Comparison of ENCODE assay signal across 11 cellular contexts in the genomic region with DNA sequence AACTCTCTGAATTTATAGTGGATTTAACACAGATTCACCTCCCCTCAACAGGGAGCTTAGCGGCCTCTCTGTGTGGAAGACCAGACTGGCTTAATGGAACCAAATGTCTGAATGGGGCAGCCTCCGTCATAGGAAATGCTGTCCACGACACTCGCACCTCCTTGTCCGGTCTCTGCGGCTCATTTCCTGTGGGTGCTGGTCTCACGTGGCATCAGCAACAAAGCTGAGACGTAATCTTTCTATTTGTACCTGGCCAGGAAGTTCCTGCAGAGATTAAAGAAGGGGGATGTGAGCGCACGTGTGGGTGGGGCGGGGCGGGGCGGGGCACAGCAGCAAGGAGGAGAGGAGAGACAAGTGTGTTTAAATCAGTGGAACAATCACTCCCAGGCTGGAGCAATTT.
A peak's percentile ranks its signal among the peaks of the same experiment; 100 is the strongest.
DNase-seq lines count a peak whose midpoint lies in the region; ATAC-seq, FAIRE-seq and TF ChIP-seq lines count a peak whose summit lies in the region.
"Had no signal": no experiment of that assay in that cellular context is flagged by ENCODE, and none has a peak within 500 bp of the region (broad histone marks: within the 10 kb centered on the region; RNA-seq: fewer than 3 reads in every experiment).

No MANE protein-coding gene starts in this region.

- H3K4me3 Mint-ChIP-seq in activated naive CD4-positive, alpha-beta T cell treated with anti-CD3 and anti-CD28 coated beads, Interleukin-2, amount 10 ng/mL, durations not matched to agents 7 days and 5 days: no peak overlapping the region
- H3K4me3 Mint-ChIP-seq: CD14-positive monocyte had no signal

- no peaks in the 10 kb centered on the region for H3K27me3 Mint-ChIP-seq in activated naive CD4-positive, alpha-beta T cell treated with anti-CD3 and anti-CD28 coated beads, Interleukin-2, amount 10 ng/mL, durations not matched to agents 7 days and 5 days

- H2AFZ ChIP-seq in endothelial cell of umbilical vein (ENCODE audit: low read depth, low read length): peak overlapping the region; percentile 15

- no peak overlapping the region for H3K27ac ChIP-seq in endothelial cell of umbilical vein (ENCODE audit: insufficient read depth, low read depth, low read length)
- H3K27ac ChIP-seq in thyroid gland: no peak overlapping the region

- H3K27me3 ChIP-seq in endothelial cell of umbilical vein (ENCODE audit: control insufficient read depth in 2 of 2, insufficient read depth in 2 of 2, low read length in 2 of 2) (no peaks in the 10 kb centered on the region), thyroid gland (no peaks in the 10 kb centered on the region)

- H3K9me3 Mint-ChIP-seq in activated naive CD4-positive, alpha-beta T cell treated with anti-CD3 and anti-CD28 coated beads, Interleukin-2, amount 10 ng/mL, durations not matched to agents 7 days and 5 days: peaks cover 2% of the 10 kb centered on the region

- peak; percentile 21 for DNase-seq in activated naive CD4-positive, alpha-beta T cell treated with anti-CD3 and anti-CD28 coated beads, Interleukin-2, amount 10 ng/mL, durations not matched to agents 7 days and 5 days
- DNase-seq in activated naive CD4-positive, alpha-beta T cell treated with Interleukin-2 at 50 U/mL for 16 hours: no peak
- DNase-seq in NCI-H82 treated with DMSO at 0.1 percent for 48 hours (lab: John Stamatoyannopoulos, UW; ENCODE audit: unreplicated experiment) (peak; percentile 72), endothelial cell of umbilical vein (ENCODE audit: low read depth, low spot score) (peak; percentile 13), thyroid gland (peak; percentile 3 to 26), left lobe of liver (ENCODE audit: low spot score) (no peak)
- DNase-seq: OCI-M1 had no signal

- H3K9me1 ChIP-seq in endothelial cell of umbilical vein (replicated peaks; ENCODE audit: control insufficient read depth, extremely low read depth, insufficient read depth, low read length): no peaks in the 10 kb centered on the region

- intact Hi-C loops in endothelial cell of umbilical vein (cut with micrococcal nuclease) (no loop called here), thyroid gland (cut with DNase I) (no loop called here)

- dilution Hi-C loops in endothelial cell of umbilical vein (cut with MboI; ENCODE audit: extremely low pct_ligation_motif_present, low sequenced_read_pairs): no loop called here

- POLR2A ChIA-PET in endothelial cell of umbilical vein (lab: Charles Lee): no interaction called here

- no peaks in the 10 kb centered on the region for H3K36me3 Mint-ChIP-seq in activated naive CD4-positive, alpha-beta T cell treated with anti-CD3 and anti-CD28 coated beads, Interleukin-2, amount 10 ng/mL, durations not matched to agents 7 days and 5 days
- H3K36me3 Mint-ChIP-seq: CD14-positive monocyte had no signal

- no TSS peak for BruUV-seq in endothelial cell of umbilical vein (replicated peaks; lab: Mats Ljungman, UMichigan)

- TF ChIP-seq POLR2A in endothelial cell of umbilical vein (IDR thresholded peaks at IDR 0.05; ENCODE audit: low read depth, low read length): no peak
- no peak for TF ChIP-seq POLR2A in thyroid gland (IDR thresholded peaks at IDR 0.05)

- 17 to 26% methylated on average over 13 of the region's 13 CpGs for WGBS in thyroid gland, 2 donors

- H3K9me3 ChIP-seq in endothelial cell of umbilical vein (replicated peaks; ENCODE audit: control insufficient read depth, insufficient read depth, low read length) (no peaks in the 10 kb centered on the region), thyroid gland (no peaks in the 10 kb centered on the region)

- no peak for TF ChIP-seq CTCF in endothelial cell of umbilical vein (IDR thresholded peaks at IDR 0.05; ENCODE audit: extremely low read depth in 1 of 2, insufficient read depth in 1 of 2, low read depth in 1 of 2, low read length in 2 of 2)
- no peak for TF ChIP-seq CTCF in thyroid gland (IDR thresholded peaks at IDR 0.05)

- H3K4me2 ChIP-seq in endothelial cell of umbilical vein (ENCODE audit: insufficient read depth, low read length): peak overlapping the region; percentile 16

- CTCF ChIA-PET in activated naive CD4-positive, alpha-beta T cell treated with anti-CD3 and anti-CD28 coated beads, Interleukin-2, amount 10 ng/mL, durations not matched to agents 7 days and 5 days (lab: Charles Lee): no interaction called here
- CTCF ChIA-PET in endothelial cell of umbilical vein (lab: Charles Lee): interaction anchor here (1.1 kb wide), 1 partner anchor 9 kb away, joined by 3 read pairs; no protein-coding TSS in a partner anchor

- no peak for ATAC-seq in HG02840 (IDR thresholded peaks at IDR 0.05; ENCODE audit: low FRiP score, unreplicated experiment)
- no peak for ATAC-seq in HG03565 (IDR thresholded peaks at IDR 0.05; ENCODE audit: unreplicated experiment)
- ATAC-seq in left lobe of liver: no peak

- H3K4me1 Mint-ChIP-seq in activated naive CD4-positive, alpha-beta T cell treated with anti-CD3 and anti-CD28 coated beads, Interleukin-2, amount 10 ng/mL, durations not matched to agents 7 days and 5 days: peaks cover 2% of the 10 kb centered on the region
- H3K4me1 Mint-ChIP-seq: CD14-positive monocyte had no signal

- H3K9ac ChIP-seq in endothelial cell of umbilical vein (replicated peaks; ENCODE audit: extremely low read depth, insufficient read depth, low read length): no peak overlapping the region

- no peaks in the 10 kb centered on the region for H3K79me2 ChIP-seq in endothelial cell of umbilical vein (ENCODE audit: control insufficient read depth, insufficient read depth, low read length)

- no peak overlapping the region for H3K27ac Mint-ChIP-seq in activated naive CD4-positive, alpha-beta T cell treated with anti-CD3 and anti-CD28 coated beads, Interleukin-2, amount 10 ng/mL, durations not matched to agents 7 days and 5 days
- H3K27ac Mint-ChIP-seq: CD14-positive monocyte had no signal

- H3K4me3 ChIP-seq in endothelial cell of umbilical vein (replicated peaks in 1 of 3; ENCODE audit: insufficient read depth in 1 of 3, low read depth in 1 of 3, low read length in 3 of 3): no peak overlapping the region
- H3K4me3 ChIP-seq in thyroid gland (replicated peaks in 1 of 3): no peak overlapping the region

- no peak for FAIRE-seq in endothelial cell of umbilical vein (lab: Jason Lieb, UNC)
- FAIRE-seq: endometrium had no signal

- H4K20me1 ChIP-seq in endothelial cell of umbilical vein (replicated peaks; ENCODE audit: control insufficient read depth, extremely low read depth, insufficient read depth, low read length): no peaks in the 10 kb centered on the region

- no peaks in the 10 kb centered on the region for H3K4me1 ChIP-seq in endothelial cell of umbilical vein (ENCODE audit: control insufficient read depth, extremely low read depth, insufficient read depth, low read length)
- peaks cover 0 to 4% of the 10 kb centered on the region in 2 donors for H3K4me1 ChIP-seq in thyroid gland

- H3K36me3 ChIP-seq in endothelial cell of umbilical vein (ENCODE audit: control insufficient read depth in 2 of 2, extremely low read depth in 1 of 2, insufficient read depth in 2 of 2, low read length in 2 of 2) (no peaks in the 10 kb centered on the region), thyroid gland (no peaks in the 10 kb centered on the region)

TF ChIP-seq in endothelial cell of umbilical vein, 7 proteins besides CTCF, POLR2A, EP300 and RAD21:
- TF ChIP-seq POLR2AphosphoS5 (IDR thresholded peaks at IDR 0.05; ENCODE audit: insufficient read depth, low read depth, low read length): no peak

Comparison
In these comparisons a context has a peak if more than half of its experiments do, and no peak if none do; other contexts are left out.
1. DNase-seq: peak in activated naive CD4-positive, alpha-beta T cell treated with anti-CD3 and anti-CD28 coated beads, Interleukin-2, amount 10 ng/mL, durations not matched to agents 7 days and 5 days (single experiment), NCI-H82 treated with DMSO at 0.1 percent for 48 hours (single experiment), endothelial cell of umbilical vein (single experiment) and thyroid gland (2 of 2); none in activated naive CD4-positive, alpha-beta T cell treated with Interleukin-2 at 50 U/mL for 16 hours (single experiment) and left lobe of liver (single experiment).